In genomic region chr17:66300956-66301355, GRCh38 we compare ENCODE assay signal across 12 cellular contexts. TPM values are rescaled to one million over a fixed set of nuclear protein-coding genes. Genes with fewer than 3 reads are reported as not detected.
A peak's percentile ranks its signal among the peaks of the same experiment; 100 is the strongest.
DNase-seq lines count a peak whose midpoint lies in the region; ATAC-seq and TF ChIP-seq lines count a peak whose summit lies in the region.
"Had no signal": no experiment of that assay in that cellular context is flagged by ENCODE, and none has a peak within 500 bp of the region (broad histone marks: within the 10 kb centered on the region; RNA-seq: fewer than 3 reads in every experiment).

No MANE protein-coding gene starts in this region.

- no peaks in the 10 kb centered on the region for H3K36me3 Mint-ChIP-seq in Caco-2 (ENCODE audit: insufficient read depth, unreplicated experiment)
- H3K36me3 Mint-ChIP-seq in naive thymus-derived CD8-positive, alpha-beta T cell: peaks cover 0 to 5% (median 0%) of the 10 kb centered on the region in 3 donors

- 55 to 60% methylated on average over 8 of the region's 8 CpGs for WGBS in aorta, 2 donors
- WGBS in lower leg skin, 2 donors: 75 to 77% methylated on average over 8 of the region's 8 CpGs

- H3K27ac Mint-ChIP-seq in Caco-2 (ENCODE audit: unreplicated experiment): no peak overlapping the region
- peak overlapping the region in 7 of 10 donors; percentile 64 to 96 (median 92) for H3K27ac Mint-ChIP-seq in naive thymus-derived CD8-positive, alpha-beta T cell

- CTCF ChIA-PET in Caco-2 (lab: Charles Lee): no interaction called here

- H3K9ac ChIP-seq in HUES48 (ENCODE audit: low read depth, low read length) (no peak overlapping the region), adipocyte (ENCODE audit: low read length) (no peak overlapping the region)

- TF ChIP-seq POLR2A in lower leg skin (IDR thresholded peaks at IDR 0.05): no peak

- TF ChIP-seq CTCF in Caco-2 (IDR thresholded peaks at IDR 0.05; ENCODE audit: insufficient read depth in 1 of 2, low read depth in 1 of 2, low read length in 1 of 2, severe bottlenecking in 1 of 2, unreplicated experiment in 1 of 2) (no peak), dorsolateral prefrontal cortex (IDR thresholded peaks at IDR 0.05 in 54 of 56, conservative IDR thresholded peaks at IDR 0.05 in 2 of 56; ENCODE audit: low read depth in 1 of 56, partially characterized antibody in 56 of 56) (no peak), lower leg skin (IDR thresholded peaks at IDR 0.05) (no peak), left lung (IDR thresholded peaks at IDR 0.05) (no peak)

- BruUV-seq in Caco-2 (replicated peaks; lab: Mats Ljungman, UMichigan): no TSS peak

- no peak overlapping the region for H3K27ac ChIP-seq in HUES48 (ENCODE audit: low read depth, low read length)
- peak overlapping the region in 1 of 59 donors; percentile 14 for H3K27ac ChIP-seq in dorsolateral prefrontal cortex
- no peak overlapping the region for H3K27ac ChIP-seq in aorta (ENCODE audit: low read depth in 1 of 2, low read length in 2 of 2)
- H3K27ac ChIP-seq in left lung: no peak overlapping the region

- no peak for ATAC-seq in naive thymus-derived CD8-positive, alpha-beta T cell
- ATAC-seq in aorta (ENCODE audit: low FRiP score) (no peak), left lung (no peak)

- peak overlapping the region; percentile 92 for H3K4me3 Mint-ChIP-seq in Caco-2 (ENCODE audit: unreplicated experiment)
- H3K4me3 Mint-ChIP-seq in naive thymus-derived CD8-positive, alpha-beta T cell: peak overlapping the region; percentile 85 to 99 (median 88)

- POLR2A ChIA-PET in Caco-2 (lab: Charles Lee): no interaction called here
- POLR2A ChIA-PET in naive thymus-derived CD8-positive, alpha-beta T cell (lab: Charles Lee): interaction anchor here (0.6 to 5.4 kb wide), 7 partner anchors 9 to 132 kb away, joined by 3 to 46 read pairs (median 4); no protein-coding TSS in a partner anchor

- H3K9me3 ChIP-seq in Caco-2: no peaks in the 10 kb centered on the region
- no peaks in the 10 kb centered on the region for H3K9me3 ChIP-seq in HUES48 (ENCODE audit: control insufficient read depth, insufficient read depth, low read length)
- no peaks in the 10 kb centered on the region for H3K9me3 ChIP-seq in adipocyte (ENCODE audit: control insufficient read depth, low read length)
- no peaks in the 10 kb centered on the region for H3K9me3 ChIP-seq in aorta (ENCODE audit: control insufficient read depth, low read length)
- no peaks in the 10 kb centered on the region for H3K9me3 ChIP-seq in left lung
- H3K9me3 ChIP-seq: tibial artery had no signal

- H3K4me1 ChIP-seq in Caco-2: peaks cover 6% of the 10 kb centered on the region; the same call in 1 of the 2 replicates
- H3K4me1 ChIP-seq in HUES48 (ENCODE audit: control insufficient read depth, insufficient read depth, low read length): peaks cover 29% of the 10 kb centered on the region
- H3K4me1 ChIP-seq in adipocyte (ENCODE audit: control insufficient read depth, insufficient read depth, low read length): peaks cover 34% of the 10 kb centered on the region
- H3K4me1 ChIP-seq in aorta (ENCODE audit: control insufficient read depth in 1 of 2, insufficient read depth in 2 of 2, low read length in 2 of 2): no peaks in the 10 kb centered on the region
- H3K4me1 ChIP-seq in left lung: peaks cover 0 to 26% of the 10 kb centered on the region in 2 donors

- H3K4me3 ChIP-seq in Caco-2 (ENCODE audit: low read depth, low read length) (no peak overlapping the region), HUES48 (ENCODE audit: low read depth, low read length) (peak overlapping the region; percentile 80), adipocyte (ENCODE audit: low read length) (peak overlapping the region; percentile 89), dorsolateral prefrontal cortex (peak overlapping the region in 11 of 59 donors; percentile 72 to 97 (median 80)), aorta (ENCODE audit: low read length in 2 of 2) (no peak overlapping the region), lower leg skin (ENCODE audit: low read depth, poor library complexity, severe bottlenecking) (no peak overlapping the region), left lung (no peak overlapping the region)

- no peaks in the 10 kb centered on the region for H3K36me3 ChIP-seq in Caco-2 (ENCODE audit: control insufficient read depth, insufficient read depth, low read length)
- H3K36me3 ChIP-seq in HUES48 (ENCODE audit: control insufficient read depth, insufficient read depth, low read length): no peaks in the 10 kb centered on the region
- no peaks in the 10 kb centered on the region for H3K36me3 ChIP-seq in adipocyte (ENCODE audit: control insufficient read depth, insufficient read depth, low read length, severe bottlenecking)
- H3K36me3 ChIP-seq in aorta (ENCODE audit: control insufficient read depth in 1 of 2, insufficient read depth in 2 of 2, low read length in 1 of 2): no peaks in the 10 kb centered on the region
- no peaks in the 10 kb centered on the region for H3K36me3 ChIP-seq in left lung
- H3K36me3 ChIP-seq: tibial artery had no signal

- intact Hi-C loops in Caco-2 (cut with micrococcal nuclease; ENCODE audit: unreplicated experiment): loop anchor here (5.0 kb wide), 1 partner anchor 44 kb away; no protein-coding TSS in a partner anchor
- intact Hi-C loops in dorsolateral prefrontal cortex (cut with DNase I): loop anchor here (5.0 to 10.0 kb wide), 7 partner anchors 71 to 371 kb away; no protein-coding TSS in a partner anchor
- intact Hi-C loops in aorta (cut with DNase I): loop anchor here in 1 of 2 donors (5.0 kb wide), 1 partner anchor 34 kb away; no protein-coding TSS in a partner anchor
- intact Hi-C loops in lower leg skin (cut with DNase I; ENCODE audit: low total_unique reads): no loop called here
- intact Hi-C loops in left lung (cut with DNase I): no loop called here

- H3K27me3 ChIP-seq in Caco-2 (replicated peaks; ENCODE audit: control insufficient read depth, insufficient read depth, low read length): no peaks in the 10 kb centered on the region
- peaks cover 22% of the 10 kb centered on the region for H3K27me3 ChIP-seq in HUES48 (ENCODE audit: control insufficient read depth, insufficient read depth, low read length)
- no peaks in the 10 kb centered on the region for H3K27me3 ChIP-seq in adipocyte (replicated peaks; ENCODE audit: control insufficient read depth, insufficient read depth, low read length)
- H3K27me3 ChIP-seq in dorsolateral prefrontal cortex: no peaks in the 10 kb centered on the region
- H3K27me3 ChIP-seq in aorta (ENCODE audit: control insufficient read depth in 1 of 2, insufficient read depth in 2 of 2, low read length in 1 of 2): no peaks in the 10 kb centered on the region
- H3K27me3 ChIP-seq in left lung: peaks cover 0 to 57% of the 10 kb centered on the region in 2 donors
- H3K27me3 ChIP-seq: tibial artery had no signal

- H3K4me1 Mint-ChIP-seq in Caco-2 (ENCODE audit: low read depth, unreplicated experiment): peaks cover 19% of the 10 kb centered on the region
- H3K4me1 Mint-ChIP-seq in naive thymus-derived CD8-positive, alpha-beta T cell: peaks cover 27 to 64% (median 45%) of the 10 kb centered on the region in 4 donors

- H3K9me3 Mint-ChIP-seq in Caco-2 (ENCODE audit: unreplicated experiment): no peaks in the 10 kb centered on the region
- peaks cover 0 to 5% (median 0%) of the 10 kb centered on the region in 9 donors for H3K9me3 Mint-ChIP-seq in naive thymus-derived CD8-positive, alpha-beta T cell

- no peaks in the 10 kb centered on the region for H3K27me3 Mint-ChIP-seq in Caco-2 (ENCODE audit: insufficient read depth, unreplicated experiment)
- peaks cover 0 to 1% (median 0%) of the 10 kb centered on the region in 5 donors for H3K27me3 Mint-ChIP-seq in naive thymus-derived CD8-positive, alpha-beta T cell

- DNase-seq in Caco-2: no peak
- peak; percentile 62 for DNase-seq in adipocyte (ENCODE audit: low read depth)
- no peak for DNase-seq in naive thymus-derived CD8-positive, alpha-beta T cell
- DNase-seq in dorsolateral prefrontal cortex: no peak
- DNase-seq in aorta: no peak
- DNase-seq in lower leg skin (ENCODE audit: low spot score in 2 of 2): no peak
- no peak for DNase-seq in left lung
- DNase-seq: DMS79, KG1, NCI-H2029 treated with DMSO at 0.1 percent for 48 hours, tibial artery had no signal

RNA-seq across cellular contexts. Expression of gene PRKCA, which starts 1.5 kb away (rescaled TPM):
- total RNA-seq in Caco-2 (2022) (29.6 and 34.7 TPM in 2 replicates), dorsolateral prefrontal cortex (100 to 1,000 TPM in 119 of 120 experiments, 10 to 100 TPM in 1; 90.6 to 208 (median 152) TPM), aorta (10 to 100 TPM; 11.9 to 15.4 TPM), lower leg skin (10 to 100 TPM in 3 of 4 donors, 1 to 10 TPM in 1; 9.6 to 15.5 (median 11.1) TPM), left lung (10 to 100 TPM; 20.6 to 30.4 TPM)
- total RNA-seq in naive thymus-derived CD8-positive, alpha-beta T cell: 10 to 100 TPM; 90.6 to 97.3 TPM
- polyA plus RNA-seq in naive thymus-derived CD8-positive, alpha-beta T cell: 1 to 10 TPM; 1.3 to 5.8 (median 3.3) TPM
- polyA plus RNA-seq in aorta: 1 to 10 TPM; 2.7 to 6.3 TPM

Comparison
In these comparisons a context has a peak if more than half of its experiments do, and no peak if none do; other contexts are left out.
1. H3K4me3 ChIP-seq: peak in HUES48 (single experiment) and adipocyte (single experiment); none in Caco-2 (single experiment), aorta (0 of 2), lower leg skin (single experiment) and left lung (0 of 2).
2. intact Hi-C loops: an anchor here in Caco-2 (5.0 kb wide) and dorsolateral prefrontal cortex (5.0 to 10.0 kb wide); none called in lower leg skin and left lung.